Comparison of ENCODE assay signal across 8 cellular contexts in the genomic region with DNA sequence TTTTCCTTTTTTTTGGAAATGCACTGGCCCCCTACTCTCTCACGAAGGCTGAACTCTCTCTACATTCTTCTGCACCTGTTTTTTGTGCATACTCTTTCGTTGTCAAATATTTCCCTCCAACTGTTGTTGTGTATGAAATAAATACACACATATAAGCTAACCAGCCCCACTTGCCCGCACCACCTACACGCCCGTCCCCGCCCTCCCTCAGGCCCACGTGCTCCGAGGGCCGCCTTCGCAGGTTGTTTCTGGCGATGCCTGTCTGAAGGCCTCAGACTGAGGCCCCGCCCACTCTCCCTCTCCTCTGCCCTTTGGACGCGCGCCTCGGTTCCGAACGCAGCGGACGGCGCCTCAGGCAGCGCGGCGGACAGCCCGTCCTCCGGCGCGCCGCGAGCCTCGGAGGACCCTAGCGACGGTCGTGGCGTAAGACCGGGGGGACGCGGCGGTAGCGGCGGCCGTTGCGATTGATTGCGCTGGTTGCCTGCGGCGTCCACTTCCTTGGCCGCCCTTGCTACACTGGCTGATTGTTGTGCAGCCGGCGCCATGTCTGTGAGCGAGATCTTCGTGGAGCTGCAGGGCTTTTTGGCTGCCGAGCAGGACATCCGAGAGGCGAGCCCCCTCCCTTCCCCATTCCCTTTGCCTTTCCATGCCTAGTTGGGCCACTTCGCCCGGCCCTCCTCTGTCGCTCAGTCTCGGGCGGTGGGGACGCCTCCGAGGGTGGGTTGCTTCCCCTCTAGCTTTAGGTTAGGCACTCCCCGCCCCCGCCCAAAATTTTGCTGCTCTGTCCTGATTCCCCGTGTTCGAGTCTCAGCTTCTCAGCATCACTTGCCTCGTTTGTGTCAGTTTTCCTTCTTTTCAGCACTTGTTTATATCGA. TPM values are rescaled to one million over a fixed set of nuclear protein-coding genes. Genes with fewer than 3 reads are reported as not detected.
DNase-seq lines count a peak whose midpoint lies in the region; ATAC-seq and TF ChIP-seq lines count a peak whose summit lies in the region.

A gene (plus strand): TSS at position 415 of the 875 bp plus-strand sequence. CDS start 129 bp downstream, at position 544.

- H3K27me3 ChIP-seq in adipocyte (replicated peaks; ENCODE audit: control insufficient read depth, insufficient read depth, low read length) (no peaks in the 10 kb centered on the region), cardiac muscle cell (no peaks in the 10 kb centered on the region), parathyroid adenoma (ENCODE audit: control insufficient read depth, insufficient read depth, low read length) (no peaks in the 10 kb centered on the region), tibial artery (no peaks in the 10 kb centered on the region)

- H3K4me1 ChIP-seq in adipocyte (ENCODE audit: control insufficient read depth, insufficient read depth, low read length) (peaks cover 17% of the 10 kb centered on the region), cardiac muscle cell (ENCODE audit: low read depth) (peaks cover 8% of the 10 kb centered on the region), parathyroid adenoma (peaks cover 12% of the 10 kb centered on the region), tibial artery (peaks cover 0 to 26% (median 10%) of the 10 kb centered on the region in 4 donors)

- intact Hi-C loops in tibial artery (cut with DNase I; ENCODE audit: low total_unique reads), result loop anchor here (1.0 kb wide), 1 partner anchor 19 kb away; a partner anchor contains a TSS

- H3K27ac ChIP-seq in cardiac muscle cell (peak within 1 kb of the TSS; percentile 88), parathyroid adenoma (peak within 1 kb of the TSS; percentile 53), tibial artery (peak within 1 kb of the TSS; percentile 70 to 82)

- peak within 1 kb of the TSS; percentile 96 for H3K4me3 ChIP-seq in adipocyte (ENCODE audit: low read length)
- H3K4me3 ChIP-seq in cardiac muscle cell, result peak within 1 kb of the TSS; percentile 91
- peak within 1 kb of the TSS; percentile 68 for H3K4me3 ChIP-seq in parathyroid adenoma (ENCODE audit: low read depth, low read length)
- H3K4me3 ChIP-seq in tibial artery, result peak within 1 kb of the TSS; percentile 79 to 89

- H3K36me3 ChIP-seq in adipocyte (ENCODE audit: control insufficient read depth, insufficient read depth, low read length, severe bottlenecking), result peaks cover 20% of the 10 kb centered on the region
- H3K36me3 ChIP-seq in cardiac muscle cell, result no peaks in the 10 kb centered on the region
- H3K36me3 ChIP-seq in parathyroid adenoma (ENCODE audit: control insufficient read depth, insufficient read depth, low read length), result no peaks in the 10 kb centered on the region
- H3K36me3 ChIP-seq in tibial artery, result peaks cover 8 to 18% (median 10%) of the 10 kb centered on the region in 3 donors

- peak within 1 kb of the TSS; percentile 93 for H3K9ac ChIP-seq in adipocyte (ENCODE audit: low read length)
- peak within 1 kb of the TSS; percentile 42 for H3K9ac ChIP-seq in parathyroid adenoma

- DNase-seq in GM13976 (ENCODE audit: low spot score), result peak; percentile 96
- peak; percentile 76 for DNase-seq in NCI-H1436 treated with DMSO at 0.1 percent for 48 hours (lab: John Stamatoyannopoulos, UW)
- DNase-seq in T follicular helper cell (ENCODE audit: low read depth), result peak; percentile 96
- peak; percentile 99 for DNase-seq in adipocyte (ENCODE audit: low read depth)
- peak; percentile 98 for DNase-seq in cardiac muscle cell (ENCODE audit: low read depth in 1 of 2, low spot score in 1 of 2)
- DNase-seq in tibial artery, result peak; percentile 98

- peak within 1 kb of the TSS; percentile 80 for H2AFZ ChIP-seq in parathyroid adenoma

- TF ChIP-seq CTCF in GM13976 (IDR thresholded peaks at IDR 0.05; ENCODE audit: borderline replicate concordance, control extremely low read depth, extremely low read depth, insufficient read depth, missing control alignments) (no peak), cardiac muscle cell (IDR thresholded peaks at IDR 0.05; ENCODE audit: low read depth, low read length) (no peak), parathyroid adenoma (IDR thresholded peaks at IDR 0.05) (no peak), tibial artery (IDR thresholded peaks at IDR 0.05) (peak in 1 of 2 experiments; percentile 24)

- H3K9me3 ChIP-seq in adipocyte (ENCODE audit: control insufficient read depth, low read length) (no peaks in the 10 kb centered on the region), cardiac muscle cell (ENCODE audit: low read depth) (no peaks in the 10 kb centered on the region), parathyroid adenoma (ENCODE audit: control insufficient read depth, low read length) (no peaks in the 10 kb centered on the region), tibial artery (no peaks in the 10 kb centered on the region)

- in situ Hi-C loops in GM13976 (cut with MboI; ENCODE audit: low sequenced_read_pairs, unreplicated experiment), result no loop called here

- peak; percentile 98 for ATAC-seq in HG02852 (IDR thresholded peaks at IDR 0.05; ENCODE audit: unreplicated experiment)

- peak within 1 kb of the TSS; percentile 88 for H3K4me2 ChIP-seq in parathyroid adenoma (ENCODE audit: low read length)

- H3K79me2 ChIP-seq in parathyroid adenoma, result peaks cover 15% of the 10 kb centered on the region

RNA-seq across cellular contexts. Expression of the gene that starts here (rescaled TPM):
- total RNA-seq in cardiac muscle cell, result 27.0 and 32.1 TPM in 2 replicates
- 57.3 and 59.4 TPM in 2 replicates for polyA plus RNA-seq in cardiac muscle cell

Comparison
In these comparisons a context has a peak if more than half of its experiments do, and no peak if none do; other contexts are left out.
1. Peak in every context shown above with its lines: DNase-seq, ATAC-seq, H3K4me3 ChIP-seq and H3K27ac ChIP-seq.